ENCODE assay signal across 33 cellular contexts in the genomic region with DNA sequence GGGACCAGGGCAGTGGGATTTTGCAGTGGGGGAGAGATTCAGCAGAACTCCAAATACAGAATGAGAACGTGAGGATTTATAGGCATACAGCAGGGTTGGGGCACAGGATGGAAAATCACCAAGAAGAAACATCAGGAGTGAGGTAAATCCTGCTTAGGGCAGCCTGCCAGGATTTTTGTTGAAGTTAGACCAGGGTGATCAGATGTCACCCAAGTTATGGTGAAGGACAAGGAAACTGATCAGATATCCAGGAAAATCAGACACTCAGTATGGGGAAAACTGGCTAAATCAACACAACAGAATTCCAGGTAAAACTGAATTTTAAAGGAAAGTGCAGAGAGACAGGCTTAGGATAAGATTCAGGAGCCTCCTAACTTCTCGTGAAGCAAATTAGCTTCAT.
"Had no signal": no experiment of that assay in that cellular context is flagged by ENCODE, and none has a peak within 500 bp of the region (broad histone marks: within the 10 kb centered on the region; RNA-seq: fewer than 3 reads in every experiment).

No MANE protein-coding gene starts in this region.

- H3K36me3 ChIP-seq: brain microvascular endothelial cell, gastrocnemius medialis, heart left ventricle had no signal

- H3K36me3 Mint-ChIP-seq: activated CD4-positive, alpha-beta memory T cell treated with anti-CD3 and anti-CD28 coated beads for 36 hours; activated CD8-positive, alpha-beta memory T cell treated with anti-CD3 and anti-CD28 coated beads, Interleukin-2, amount 10 ng/mL, durations not matched to agents 7 days and 5 days; activated naive CD4-positive, alpha-beta T cell treated with anti-CD3 and anti-CD28 coated beads, Interleukin-2, amount 50 U/mL, for 24 hours; T-cell had no signal

- H3K27ac Mint-ChIP-seq: activated CD4-positive, alpha-beta memory T cell treated with anti-CD3 and anti-CD28 coated beads for 36 hours; activated CD4-positive, alpha-beta T cell treated with anti-CD3 and anti-CD28 coated beads for 36 hours; activated CD4-positive, alpha-beta T cell treated with anti-CD3 and anti-CD28 coated beads, Interleukin-2, amount 10 ng/mL, durations not matched to agents 24 days and 14 days; activated CD8-positive, alpha-beta memory T cell treated with anti-CD3 and anti-CD28 coated beads, Interleukin-2, amount 10 ng/mL, durations not matched to agents 7 days and 5 days; activated CD8-positive, alpha-beta T cell treated with anti-CD3 and anti-CD28 coated beads, Interleukin-2, amount 10 ng/mL, durations not matched to agents 7 days and 5 days; activated naive CD4-positive, alpha-beta T cell treated with anti-CD3 and anti-CD28 coated beads for 36 hours; activated T-helper 1 cell treated with anti-CD3 and anti-CD28 coated beads, Interleukin-12 subunit alpha, Interleukin-12 subunit beta, Interleukin-2, Interleukin-4 antibody, amounts not matched to agents 30 ng/mL and 10 ng/mL and 1 ng/mL, durations not matched to agents 14 hours and 24 hours and 36 hours; activated T-helper 2 cell treated with anti-CD3 and anti-CD28 coated beads, Interferon-gamma antibody, Interleukin-2, Interleukin-4, amounts not matched to agents 10 μg/mL and 5 μg/mL and 100 μg/mL, durations not matched to agents 14 hours and 24 hours and 36 hours; dendritic cell treated with granulocyte-macrophage colony-stimulating factor and Interleukin-4, amounts not matched to agents 40 ng/mL and 50 ng/mL, for 4 days; endodermal cell; T-helper 1 cell treated with Interleukin-12 subunit alpha and Interleukin-12 subunit beta and Interleukin-4 antibody, amounts not matched to agents 30 μg/mL and 1 μg/mL, for 36 hours; T-helper 2 cell treated with Interferon-gamma antibody and Interleukin-4, amounts not matched to agents 5 μg/mL and 100 μg/mL, for 36 hours had no signal

- H3K9me3 ChIP-seq: gastrocnemius medialis, heart left ventricle had no signal

- H3K4me3 ChIP-seq: coronary artery, dorsolateral prefrontal cortex, gastrocnemius medialis, heart left ventricle had no signal

- H3K4me1 ChIP-seq: foreskin keratinocyte, gastrocnemius medialis, heart left ventricle had no signal

- H3K4me3 Mint-ChIP-seq: activated CD4-positive, alpha-beta memory T cell treated with anti-CD3 and anti-CD28 coated beads for 36 hours; activated CD4-positive, alpha-beta T cell treated with anti-CD3 and anti-CD28 coated beads for 36 hours; activated CD4-positive, alpha-beta T cell treated with anti-CD3 and anti-CD28 coated beads, Interleukin-2, amount 10 ng/mL, durations not matched to agents 24 days and 14 days; activated CD8-positive, alpha-beta memory T cell treated with anti-CD3 and anti-CD28 coated beads, Interleukin-2, amount 10 ng/mL, durations not matched to agents 7 days and 5 days; activated CD8-positive, alpha-beta T cell treated with anti-CD3 and anti-CD28 coated beads, Interleukin-2, amount 10 ng/mL, durations not matched to agents 7 days and 5 days; activated naive CD4-positive, alpha-beta T cell treated with anti-CD3 and anti-CD28 coated beads for 36 hours; activated naive CD4-positive, alpha-beta T cell treated with anti-CD3 and anti-CD28 coated beads, Interleukin-2, amount 50 U/mL, for 24 hours; activated T-helper 1 cell treated with anti-CD3 and anti-CD28 coated beads, Interleukin-12 subunit alpha, Interleukin-12 subunit beta, Interleukin-2, Interleukin-4 antibody, amounts not matched to agents 30 ng/mL and 10 ng/mL and 1 ng/mL, durations not matched to agents 14 hours and 24 hours and 36 hours; central memory CD8-positive, alpha-beta T cell; dendritic cell treated with granulocyte-macrophage colony-stimulating factor and Interleukin-4, amounts not matched to agents 40 ng/mL and 50 ng/mL, for 4 days; endodermal cell; T-cell; T-helper 1 cell treated with Interleukin-12 subunit alpha and Interleukin-12 subunit beta and Interleukin-4 antibody, amounts not matched to agents 30 μg/mL and 1 μg/mL, for 36 hours; T-helper 2 cell treated with Interferon-gamma antibody and Interleukin-4, amounts not matched to agents 5 μg/mL and 100 μg/mL, for 36 hours had no signal

- H3K27ac ChIP-seq: brain microvascular endothelial cell, coronary artery, dorsolateral prefrontal cortex, foreskin keratinocyte, gastrocnemius medialis, heart left ventricle had no signal

- H3K27me3 ChIP-seq: brain microvascular endothelial cell, foreskin keratinocyte, gastrocnemius medialis had no signal

- H3K9me3 Mint-ChIP-seq: activated CD4-positive, alpha-beta memory T cell treated with anti-CD3 and anti-CD28 coated beads for 36 hours; activated CD4-positive, alpha-beta T cell treated with anti-CD3 and anti-CD28 coated beads, Interleukin-2, amount 10 ng/mL, durations not matched to agents 24 days and 14 days; activated naive CD4-positive, alpha-beta T cell treated with anti-CD3 and anti-CD28 coated beads for 36 hours; activated naive CD4-positive, alpha-beta T cell treated with anti-CD3 and anti-CD28 coated beads, Interleukin-2, amount 50 U/mL, for 24 hours; activated T-helper 1 cell treated with anti-CD3 and anti-CD28 coated beads, Interleukin-12 subunit alpha, Interleukin-12 subunit beta, Interleukin-2, Interleukin-4 antibody, amounts not matched to agents 30 ng/mL and 10 ng/mL and 1 ng/mL, durations not matched to agents 14 hours and 24 hours and 36 hours; activated T-helper 2 cell treated with anti-CD3 and anti-CD28 coated beads, Interferon-gamma antibody, Interleukin-2, Interleukin-4, amounts not matched to agents 10 μg/mL and 5 μg/mL and 100 μg/mL, durations not matched to agents 14 hours and 24 hours and 36 hours; central memory CD8-positive, alpha-beta T cell; dendritic cell treated with granulocyte-macrophage colony-stimulating factor and Interleukin-4, amounts not matched to agents 40 ng/mL and 50 ng/mL, for 4 days; T-cell; T-helper 1 cell treated with Interleukin-12 subunit alpha and Interleukin-12 subunit beta and Interleukin-4 antibody, amounts not matched to agents 30 μg/mL and 1 μg/mL, for 36 hours; T-helper 2 cell treated with Interferon-gamma antibody and Interleukin-4, amounts not matched to agents 5 μg/mL and 100 μg/mL, for 36 hours had no signal

- DNase-seq: activated CD4-positive, alpha-beta memory T cell treated with anti-CD3 and anti-CD28 coated beads for 36 hours; activated CD4-positive, alpha-beta T cell treated with anti-CD3 and anti-CD28 coated beads for 36 hours; activated CD4-positive, alpha-beta T cell treated with anti-CD3 and anti-CD28 coated beads, Interleukin-2, amount 10 ng/mL, durations not matched to agents 24 days and 14 days; activated CD4-positive, CD25-positive, alpha-beta regulatory T cell; activated CD4-positive, CD25-positive, alpha-beta regulatory T cell treated with anti-CD3 and anti-CD28 coated beads, Interleukin-2, amount 50 U/mL, for 72 hours; activated CD8-positive, alpha-beta memory T cell treated with anti-CD3 and anti-CD28 coated beads, Interleukin-2, amount 10 ng/mL, durations not matched to agents 7 days and 5 days; activated CD8-positive, alpha-beta memory T cell treated with anti-CD3 and anti-CD28 coated beads, Interleukin-2, amount 50 U/mL, for 4 hours; activated CD8-positive, alpha-beta T cell treated with anti-CD3 and anti-CD28 coated beads, Interleukin-2, amount 10 ng/mL, durations not matched to agents 7 days and 5 days; activated effector memory CD4-positive, alpha-beta T cell treated with anti-CD3 and anti-CD28 coated beads, Interleukin-2, amount 50 U/mL, for 16 hours; activated naive CD4-positive, alpha-beta T cell treated with anti-CD3 and anti-CD28 coated beads for 36 hours; activated T-cell treated with anti-CD3 and anti-CD28 coated beads, Interleukin-2, amount 50 U/mL, for 1 hour; activated T-cell treated with anti-CD3 and anti-CD28 coated beads, Interleukin-2, amount 50 U/mL, for 48 hours; amniotic stem cell; anterior cingulate cortex; brain microvascular endothelial cell; dorsolateral prefrontal cortex; effector memory CD4-positive, alpha-beta T cell; endodermal cell; foreskin keratinocyte; gastrocnemius medialis; glutamatergic neuron; heart left ventricle; T-cell; T1000 had no signal

- H3K4me1 Mint-ChIP-seq: activated CD4-positive, alpha-beta T cell treated with anti-CD3 and anti-CD28 coated beads, Interleukin-2, amount 10 ng/mL, durations not matched to agents 24 days and 14 days; activated CD8-positive, alpha-beta memory T cell treated with anti-CD3 and anti-CD28 coated beads, Interleukin-2, amount 10 ng/mL, durations not matched to agents 7 days and 5 days; endodermal cell had no signal

- ATAC-seq: activated CD4-positive, alpha-beta T cell treated with anti-CD3 and anti-CD28 coated beads for 36 hours; activated CD8-positive, alpha-beta memory T cell treated with anti-CD3 and anti-CD28 coated beads, Interleukin-2, amount 10 ng/mL, durations not matched to agents 7 days and 5 days; activated CD8-positive, alpha-beta T cell treated with anti-CD3 and anti-CD28 coated beads, Interleukin-2, amount 10 ng/mL, durations not matched to agents 7 days and 5 days; esophagus mucosa; foreskin keratinocyte; gastrocnemius medialis; heart left ventricle; T-cell had no signal
